Comparison of ENCODE assay signal across 1 cellular context in genomic region chr9:81535542-81536241, GRCh38.
TF ChIP-seq lines count a peak whose summit lies in the region.

No MANE protein-coding gene starts in this region.

TF ChIP-seq in A549, 52 proteins besides CTCF, POLR2A, EP300 and RAD21 (continued from another document):
- TF ChIP-seq CEBPB (IDR thresholded peaks at IDR 0.05) (peak; percentile 100), RCOR1 (IDR thresholded peaks at IDR 0.05; ENCODE audit: low read depth, low read length) (no peak), ESRRA (IDR thresholded peaks at IDR 0.05; ENCODE audit: borderline replicate concordance, low read length) (no peak), MAFK (IDR thresholded peaks at IDR 0.05; ENCODE audit: partially characterized antibody) (peak; percentile 99), RARB (CRISPR knock-in tag; IDR thresholded peaks at IDR 0.05) (peak; percentile 86), HEYL (CRISPR knock-in tag; IDR thresholded peaks at IDR 0.05) (no peak), SREBF2 (IDR thresholded peaks at IDR 0.05) (no peak), NFE2L2 (conservative IDR thresholded peaks at IDR 0.05; ENCODE audit: low read length) (peak; percentile 80), KDM5A (IDR thresholded peaks at IDR 0.05) (no peak), JUNB (IDR thresholded peaks at IDR 0.05) (peak; percentile 100), CHD2 (IDR thresholded peaks at IDR 0.05; ENCODE audit: low read length, partially characterized antibody) (no peak), E2F6 (IDR thresholded peaks at IDR 0.05; ENCODE audit: borderline replicate concordance, low read depth) (no peak), BHLHE40 (IDR thresholded peaks at IDR 0.05; ENCODE audit: low read depth, low read length) (no peak), TFCP2L1 (CRISPR knock-in tag; IDR thresholded peaks at IDR 0.05) (no peak), GATA3 (IDR thresholded peaks at IDR 0.05; ENCODE audit: borderline replicate concordance) (peak; percentile 100), SMC3 (IDR thresholded peaks at IDR 0.05) (peak; percentile 86; the same call in 2 of the 3 replicates), ZNF302 (CRISPR knock-in tag; IDR thresholded peaks at IDR 0.05) (no peak), ZFP36 (IDR thresholded peaks at IDR 0.05; ENCODE audit: borderline replicate concordance, partially characterized antibody) (peak; percentile 30), ELK1 (IDR thresholded peaks at IDR 0.05; ENCODE audit: low read depth, low read length) (no peak), HOXB5 (CRISPR knock-in tag; IDR thresholded peaks at IDR 0.05) (peak; percentile 99), FOSL2 (IDR thresholded peaks at IDR 0.05) (peak; percentile 98), FOSL2 (CRISPR knock-in tag; IDR thresholded peaks at IDR 0.05) (peak; percentile 99), ZC3H11A (IDR thresholded peaks at IDR 0.05) (no peak), KDM1A (IDR thresholded peaks at IDR 0.05; ENCODE audit: low read depth) (no peak), EHF (CRISPR knock-in tag; IDR thresholded peaks at IDR 0.05) (no peak), CHD4 (IDR thresholded peaks at IDR 0.05; ENCODE audit: borderline replicate concordance) (no peak), HOXA7 (CRISPR knock-in tag; IDR thresholded peaks at IDR 0.05) (peak; percentile 78; the same call in 1 of the 2 replicates), NPAS2 (CRISPR knock-in tag; IDR thresholded peaks at IDR 0.05; ENCODE audit: borderline replicate concordance) (no peak), MAZ (IDR thresholded peaks at IDR 0.05; ENCODE audit: borderline replicate concordance, low read depth, low read length) (no peak), MYC (IDR thresholded peaks at IDR 0.05; ENCODE audit: borderline replicate concordance, low read length) (no peak), POLR2AphosphoS2 (conservative IDR thresholded peaks at IDR 0.05; ENCODE audit: low read length) (no peak), CBX8 (IDR thresholded peaks at IDR 0.05) (no peak), REST (IDR thresholded peaks at IDR 0.05) (no peak)
- TF ChIP-seq, protein P1, sequence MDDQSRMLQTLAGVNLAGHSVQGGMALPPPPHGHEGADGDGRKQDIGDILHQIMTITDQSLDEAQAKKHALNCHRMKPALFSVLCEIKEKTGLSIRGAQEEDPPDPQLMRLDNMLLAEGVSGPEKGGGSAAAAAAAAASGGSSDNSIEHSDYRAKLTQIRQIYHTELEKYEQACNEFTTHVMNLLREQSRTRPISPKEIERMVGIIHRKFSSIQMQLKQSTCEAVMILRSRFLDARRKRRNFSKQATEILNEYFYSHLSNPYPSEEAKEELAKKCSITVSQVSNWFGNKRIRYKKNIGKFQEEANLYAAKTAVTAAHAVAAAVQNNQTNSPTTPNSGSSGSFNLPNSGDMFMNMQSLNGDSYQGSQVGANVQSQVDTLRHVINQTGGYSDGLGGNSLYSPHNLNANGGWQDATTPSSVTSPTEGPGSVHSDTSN (IDR thresholded peaks at IDR 0.05) = peak; percentile 95
- TF ChIP-seq, protein P2, sequence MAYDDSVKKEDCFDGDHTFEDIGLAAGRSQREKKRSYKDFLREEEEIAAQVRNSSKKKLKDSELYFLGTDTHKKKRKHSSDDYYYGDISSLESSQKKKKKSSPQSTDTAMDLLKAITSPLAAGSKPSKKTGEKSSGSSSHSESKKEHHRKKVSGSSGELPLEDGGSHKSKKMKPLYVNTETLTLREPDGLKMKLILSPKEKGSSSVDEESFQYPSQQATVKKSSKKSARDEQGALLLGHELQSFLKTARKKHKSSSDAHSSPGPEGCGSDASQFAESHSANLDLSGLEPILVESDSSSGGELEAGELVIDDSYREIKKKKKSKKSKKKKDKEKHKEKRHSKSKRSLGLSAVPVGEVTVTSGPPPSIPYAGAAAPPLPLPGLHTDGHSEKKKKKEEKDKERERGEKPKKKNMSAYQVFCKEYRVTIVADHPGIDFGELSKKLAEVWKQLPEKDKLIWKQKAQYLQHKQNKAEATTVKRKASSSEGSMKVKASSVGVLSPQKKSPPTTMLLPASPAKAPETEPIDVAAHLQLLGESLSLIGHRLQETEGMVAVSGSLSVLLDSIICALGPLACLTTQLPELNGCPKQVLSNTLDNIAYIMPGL (CRISPR knock-in tag; IDR thresholded peaks at IDR 0.05; ENCODE audit: borderline replicate concordance) = no peak
- TF ChIP-seq, protein P3, sequence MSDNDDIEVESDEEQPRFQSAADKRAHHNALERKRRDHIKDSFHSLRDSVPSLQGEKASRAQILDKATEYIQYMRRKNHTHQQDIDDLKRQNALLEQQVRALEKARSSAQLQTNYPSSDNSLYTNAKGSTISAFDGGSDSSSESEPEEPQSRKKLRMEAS (IDR thresholded peaks at IDR 0.05) = peak; percentile 88
